ENCODE assay signal across 16 cellular contexts in the genomic region with DNA sequence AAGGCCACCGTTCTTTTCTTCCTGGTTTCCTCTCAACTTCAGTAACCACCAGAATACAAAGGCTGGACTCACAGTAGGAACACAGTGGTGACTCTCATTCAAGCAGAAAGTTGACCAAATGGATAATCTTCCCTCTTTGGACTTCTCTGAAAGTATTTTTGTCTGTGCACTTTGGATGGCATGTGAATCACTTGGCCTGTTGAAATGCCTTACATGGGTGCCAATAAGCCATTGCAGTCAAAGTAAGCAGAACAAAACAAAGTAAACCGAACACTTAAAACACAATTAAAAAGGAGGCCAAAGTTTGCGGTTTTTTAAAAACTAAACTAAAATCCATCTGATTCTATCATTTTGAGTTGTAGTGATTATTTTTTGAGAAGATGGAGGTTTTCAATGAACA.
DNase-seq lines count a peak whose midpoint lies in the region; ATAC-seq lines count a peak whose summit lies in the region.
"Had no signal": no experiment of that assay in that cellular context is flagged by ENCODE, and none has a peak within 500 bp of the region (broad histone marks: within the 10 kb centered on the region; RNA-seq: fewer than 3 reads in every experiment).

No MANE protein-coding gene starts in this region.

- H2AFZ ChIP-seq in GM23248, result no peak overlapping the region

- no peak overlapping the region for H3K9ac ChIP-seq in GM23248

- H3K4me2 ChIP-seq in GM23248 (ENCODE audit: unreplicated experiment), result no peak overlapping the region

- no peak overlapping the region for H3K4me3 ChIP-seq in GM23248

- H3K27ac ChIP-seq in GM23248, result no peak overlapping the region
- H3K27ac ChIP-seq: C4-2B had no signal

- no peaks in the 10 kb centered on the region for H3K27me3 ChIP-seq in GM23248 (replicated peaks; ENCODE audit: insufficient read depth)
- H3K27me3 ChIP-seq: BE2C had no signal

- H3K79me2 ChIP-seq in GM23248 (ENCODE audit: insufficient read depth), result no peaks in the 10 kb centered on the region

- 47 to 59% methylated on average over 3 of the region's 3 CpGs for WGBS in GM23248 (ENCODE audit: low coverage in 1 of 2, low lambda C conversion rate in 2 of 2, missing lambda C conversion rate in 2 of 2), 2 experiments

- H3K4me1 ChIP-seq in GM23248 (ENCODE audit: insufficient read depth), result peaks cover 21% of the 10 kb centered on the region
- H3K4me1 ChIP-seq: BE2C had no signal

- H3K9me3 ChIP-seq in GM23248 (ENCODE audit: low read depth), result no peaks in the 10 kb centered on the region
- H3K9me3 ChIP-seq: BE2C had no signal

- DNase-seq in GM23248 (peak; percentile 37), fibroblast of peridontal ligament (ENCODE audit: extremely low read depth) (peak; percentile 77), midbrain (lab: John Stamatoyannopoulos, UW) (peak; percentile 23), DMS 273 (lab: John Stamatoyannopoulos, UW; ENCODE audit: unreplicated experiment) (no peak)
- no peak for DNase-seq in activated CD8-positive, alpha-beta memory T cell treated with anti-CD3 and anti-CD28 coated beads, Interleukin-2, amount 50 U/mL, for 48 hours
- DNase-seq: ACHN; BE2C; CD4-positive, alpha-beta memory T cell; DMS153; DMS79 treated with DMSO at 0.1 percent for 48 hours; EL; H7; KG1 had no signal

- in situ Hi-C loops in GM23248 (cut with MboI), result no loop called here

- ATAC-seq in HG03025 (IDR thresholded peaks at IDR 0.05; ENCODE audit: low FRiP score, unreplicated experiment) (no peak), GM18517 (IDR thresholded peaks at IDR 0.05; ENCODE audit: unreplicated experiment) (no peak)

- H3F3A ChIP-seq in GM23248 (ENCODE audit: insufficient read depth), result peaks cover 3% of the 10 kb centered on the region; the same call in 1 of the 2 replicates

- no peaks in the 10 kb centered on the region for H4K20me1 ChIP-seq in GM23248 (ENCODE audit: insufficient read depth)

- no peaks in the 10 kb centered on the region for H3K9me2 ChIP-seq in GM23248 (ENCODE audit: insufficient read depth)

- no peaks in the 10 kb centered on the region; the same call in 1 of the 2 replicates for H3K36me3 ChIP-seq in GM23248 (ENCODE audit: low read depth)
- H3K36me3 ChIP-seq: BE2C had no signal

Comparison
In these comparisons a context has a peak if more than half of its experiments do, and no peak if none do; other contexts are left out.
1. DNase-seq: peak in GM23248 (single experiment), fibroblast of peridontal ligament (single experiment) and midbrain (single experiment); none in DMS 273 (single experiment) and activated CD8-positive, alpha-beta memory T cell treated with anti-CD3 and anti-CD28 coated beads, Interleukin-2, amount 50 U/mL, for 48 hours (single experiment).